Comparison of ENCODE assay signal across 9 cellular contexts in genomic region chr5:135032613-135033025, GRCh38. TPM values are rescaled to one million over a fixed set of nuclear protein-coding genes. Genes with fewer than 3 reads are reported as not detected.
A peak's percentile ranks its signal among the peaks of the same experiment; 100 is the strongest.
DNase-seq lines count a peak whose midpoint lies in the region; ATAC-seq, FAIRE-seq and TF ChIP-seq lines count a peak whose summit lies in the region.
"Had no signal": no experiment of that assay in that cellular context is flagged by ENCODE, and none has a peak within 500 bp of the region (broad histone marks: within the 10 kb centered on the region; RNA-seq: fewer than 3 reads in every experiment).

No MANE protein-coding gene starts in this region.

- no peak overlapping the region for H2AFZ ChIP-seq in keratinocyte (ENCODE audit: control insufficient read depth, low read length)

- H3K27me3 ChIP-seq in keratinocyte (ENCODE audit: control insufficient read depth, extremely low read depth, insufficient read depth, low read length) (peaks cover 92% of the 10 kb centered on the region), tibial artery (peaks cover 0 to 21% of the 10 kb centered on the region in 2 donors)

- peak overlapping the region; percentile 95 for H3K27ac ChIP-seq in VCaP
- no peak overlapping the region for H3K27ac ChIP-seq in keratinocyte (ENCODE audit: control insufficient read depth, insufficient read depth, low read length)
- H3K27ac ChIP-seq in tibial artery = peak overlapping the region; percentile 84 to 96

- peaks cover 4% of the 10 kb centered on the region for H3K9me3 Mint-ChIP-seq in activated naive CD4-positive, alpha-beta T cell treated with anti-CD3 and anti-CD28 coated beads, Interleukin-2, amount 50 U/mL, for 24 hours

- intact Hi-C loops in tibial artery (cut with DNase I; ENCODE audit: low total_unique reads) = loop anchor here (10.0 kb wide), 2 partner anchors 128 to 162 kb away; partner anchors contain the start of gene PCBD2

- no peaks in the 10 kb centered on the region for H3K79me2 ChIP-seq in keratinocyte (ENCODE audit: control insufficient read depth, insufficient read depth, low read length)

- peaks cover 9% of the 10 kb centered on the region for H3K36me3 Mint-ChIP-seq in activated naive CD4-positive, alpha-beta T cell treated with anti-CD3 and anti-CD28 coated beads, Interleukin-2, amount 50 U/mL, for 24 hours

- H3K27me3 Mint-ChIP-seq in activated naive CD4-positive, alpha-beta T cell treated with anti-CD3 and anti-CD28 coated beads, Interleukin-2, amount 50 U/mL, for 24 hours = peaks cover 50% of the 10 kb centered on the region

- H3K4me3 ChIP-seq in keratinocyte (ENCODE audit: control insufficient read depth in 2 of 3, extremely low read depth in 1 of 3, insufficient read depth in 2 of 3, low read depth in 1 of 3, low read length in 3 of 3) (peak overlapping the region; percentile 38 to 70 (median 60)), tibial artery (peak overlapping the region; percentile 90)

- H3K9me3 ChIP-seq in keratinocyte (ENCODE audit: control insufficient read depth, low read depth, low read length) = peaks cover 10% of the 10 kb centered on the region
- no peaks in the 10 kb centered on the region for H3K9me3 ChIP-seq in tibial artery

- no peak for TF ChIP-seq CTCF in VCaP (conservative IDR thresholded peaks at IDR 0.05)
- TF ChIP-seq CTCF in keratinocyte (optimal IDR thresholded peaks at IDR 0.05 in 1 of 3, IDR thresholded peaks at IDR 0.05 in 1 of 3, conservative IDR thresholded peaks at IDR 0.05 in 1 of 3; ENCODE audit: extremely low read depth in 1 of 3, insufficient read depth in 2 of 3, low read length in 3 of 3) = no peak
- no peak for TF ChIP-seq CTCF in tibial artery (IDR thresholded peaks at IDR 0.05)

- H4K20me1 ChIP-seq in keratinocyte (ENCODE audit: control insufficient read depth, extremely low read depth, insufficient read depth, low read length) = peaks cover 4% of the 10 kb centered on the region

- ATAC-seq in GM21737 (IDR thresholded peaks at IDR 0.05; ENCODE audit: unreplicated experiment) = no peak

- dilution Hi-C loops in keratinocyte (cut with MboI; ENCODE audit: extremely low pct_ligation_motif_present, low sequenced_read_pairs) = no loop called here

- peak overlapping the region; percentile 94 for H3K4me2 ChIP-seq in keratinocyte (ENCODE audit: control insufficient read depth, extremely low read depth, insufficient read depth, low read depth, low read length)

- H3K4me3 Mint-ChIP-seq in activated naive CD4-positive, alpha-beta T cell treated with anti-CD3 and anti-CD28 coated beads, Interleukin-2, amount 50 U/mL, for 24 hours = peak overlapping the region; percentile 69

- no peak overlapping the region for H3K27ac Mint-ChIP-seq in activated naive CD4-positive, alpha-beta T cell treated with anti-CD3 and anti-CD28 coated beads, Interleukin-2, amount 50 U/mL, for 24 hours

- DNase-seq in activated naive CD4-positive, alpha-beta T cell treated with anti-CD3 and anti-CD28 coated beads, Interleukin-2, amount 50 U/mL, for 16 hours = no peak
- no peak for DNase-seq in keratinocyte (ENCODE audit: low read depth, low spot score)
- DNase-seq in tibial artery = no peak
- DNase-seq in urothelium cell line (ENCODE audit: low spot score) = no peak
- no peak for DNase-seq in AG08395 (ENCODE audit: low spot score)
- DNase-seq: stimulated activated CD4-positive, alpha-beta T cell treated with anti-CD3 and anti-CD28 coated beads, Interleukin-4, amount 100 ng/mL, for 24 hours had no signal

- H3K4me1 ChIP-seq in keratinocyte (ENCODE audit: control insufficient read depth, extremely low read depth, insufficient read depth, low read length) (peaks cover 7% of the 10 kb centered on the region), tibial artery (peaks cover 0 to 40% (median 18%) of the 10 kb centered on the region in 4 donors)

- H3K9me1 ChIP-seq in keratinocyte (ENCODE audit: control insufficient read depth, extremely low read depth, insufficient read depth, low read length) = no peaks in the 10 kb centered on the region

- H3K9ac ChIP-seq in keratinocyte (ENCODE audit: control insufficient read depth, extremely low read depth, insufficient read depth, low read length) = no peak overlapping the region

- H3K36me3 ChIP-seq in keratinocyte (ENCODE audit: control insufficient read depth in 2 of 2, extremely low read depth in 1 of 2, insufficient read depth in 2 of 2, low read length in 2 of 2) = no peaks in the 10 kb centered on the region
- H3K36me3 ChIP-seq in tibial artery = peaks cover 0 to 10% (median 6%) of the 10 kb centered on the region in 3 donors

- no peak for FAIRE-seq in keratinocyte (lab: Jason Lieb, UNC)
- no peak for FAIRE-seq in urothelium cell line (lab: Jason Lieb, UNC)

- H3K4me1 Mint-ChIP-seq in activated naive CD4-positive, alpha-beta T cell treated with anti-CD3 and anti-CD28 coated beads, Interleukin-2, amount 50 U/mL, for 24 hours = peaks cover 44% of the 10 kb centered on the region

RNA-seq across cellular contexts. Expression of gene PITX1, which starts 1.4 kb away (rescaled TPM):
- 0.73 to 2.3 TPM (median 1.7 TPM) in 3 replicates for polyA plus RNA-seq in keratinocyte
- 2.4 TPM for polyA plus RNA-seq in keratinocyte (2011; ENCODE audit: low read depth)
- 1.4 and 3.5 TPM in 2 replicates for polyA plus RNA-seq in keratinocyte (2011; cell fraction: cytosol; rRNA removed)
- polyA plus RNA-seq in keratinocyte (2011; cell fraction: nucleus; rRNA removed) = 1.2 and 1.5 TPM in 2 replicates
- 2.5 and 6.4 TPM in 2 replicates for polyA plus RNA-seq in keratinocyte (2012; ENCODE audit: low replicate concordance)
- 0.54 to 2.0 TPM (median 0.72 TPM) in 3 replicates for polyA minus RNA-seq in keratinocyte
- 10.0 TPM for polyA minus RNA-seq in keratinocyte (2011; cell fraction: cytosol; rRNA and poly(A)+ RNA removed)
- polyA minus RNA-seq in keratinocyte (2011; cell fraction: nucleus; rRNA and poly(A)+ RNA removed) = 0.93 and 1.7 TPM in 2 replicates
